Comparison of ENCODE assay signal across 30 cellular contexts in the genomic region with DNA sequence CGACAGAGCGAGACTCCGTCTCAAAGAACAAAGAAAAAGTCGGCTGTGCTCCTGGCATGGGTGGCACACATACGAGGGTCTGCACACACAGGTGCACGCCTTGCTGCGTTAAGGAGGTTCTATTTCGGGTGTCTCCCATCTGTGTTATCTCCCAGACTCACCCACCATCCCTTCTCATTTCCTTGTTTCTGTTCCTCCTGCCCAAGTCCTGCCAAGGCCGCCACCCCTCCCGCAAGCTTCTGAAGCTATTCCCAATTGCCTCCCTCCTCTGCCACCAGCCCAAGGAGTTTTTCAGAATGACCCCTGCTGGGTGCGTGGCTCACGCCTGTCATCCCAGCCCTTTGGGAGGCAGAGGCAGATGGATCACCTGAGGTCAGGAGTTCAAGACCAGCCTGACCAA. TPM values are rescaled to one million over a fixed set of nuclear protein-coding genes. Genes with fewer than 3 reads are reported as not detected.
DNase-seq lines count a peak whose midpoint lies in the region; ATAC-seq and TF ChIP-seq lines count a peak whose summit lies in the region.
"Had no signal": no experiment of that assay in that cellular context is flagged by ENCODE, and none has a peak within 500 bp of the region (broad histone marks: within the 10 kb centered on the region; RNA-seq: fewer than 3 reads in every experiment).

No MANE protein-coding gene starts in this region.

- H3K9me3 Mint-ChIP-seq in stimulated activated memory B cell treated with anti-CD40 and anti-IgM and Interleukin-4, amounts not matched to agents 10 μg/mL and 1 μg/mL and 100 μg/mL, for 72 hours, result no peaks in the 10 kb centered on the region
- H3K9me3 Mint-ChIP-seq: activated naive CD8-positive, alpha-beta T cell treated with anti-CD3 and anti-CD28 coated beads, Interleukin-2, amount 10 ng/mL, durations not matched to agents 7 days and 5 days; CD4-positive, CD25-positive, alpha-beta regulatory T cell; natural killer cell; T-cell; WTC11 had no signal

- H3K36me3 Mint-ChIP-seq in stimulated activated memory B cell treated with anti-CD40 and anti-IgM and Interleukin-4, amounts not matched to agents 10 μg/mL and 1 μg/mL and 100 μg/mL, for 72 hours, result no peaks in the 10 kb centered on the region
- H3K36me3 Mint-ChIP-seq: activated naive CD8-positive, alpha-beta T cell treated with anti-CD3 and anti-CD28 coated beads, Interleukin-2, amount 10 ng/mL, durations not matched to agents 7 days and 5 days; CD4-positive, CD25-positive, alpha-beta regulatory T cell; natural killer cell; T-cell; WTC11 had no signal

- H3K4me3 ChIP-seq in DOHH2 (ENCODE audit: low read length), result peak overlapping the region; percentile 41
- no peak overlapping the region for H3K4me3 ChIP-seq in OCI-LY7 (ENCODE audit: low read depth, low read length, poor library complexity, severe bottlenecking)
- H3K4me3 ChIP-seq: lung, transverse colon had no signal

- H3K4me2 ChIP-seq in DOHH2 (ENCODE audit: low read length) (peak overlapping the region; percentile 60), OCI-LY7 (ENCODE audit: low read length) (peak overlapping the region; percentile 64)

- H3K9me3 ChIP-seq in DOHH2 (ENCODE audit: control insufficient read depth, insufficient read depth, low read length) (no peaks in the 10 kb centered on the region), OCI-LY7 (ENCODE audit: low read length) (no peaks in the 10 kb centered on the region)
- H3K9me3 ChIP-seq: transverse colon had no signal

- peak overlapping the region; percentile 51; the same call in 1 of the 2 replicates for H2AFZ ChIP-seq in OCI-LY7 (ENCODE audit: low read length)

- H3K4me1 ChIP-seq in DOHH2 (ENCODE audit: control insufficient read depth, low read length) (peaks cover 61% of the 10 kb centered on the region), OCI-LY7 (ENCODE audit: insufficient read depth, low read length, poor library complexity, severe bottlenecking) (peaks cover 35% of the 10 kb centered on the region)

- POLR2A ChIA-PET in OCI-LY7 (lab: Charles Lee), result no interaction called here

- peaks cover 22% of the 10 kb centered on the region for H3K4me1 Mint-ChIP-seq in stimulated activated memory B cell treated with anti-CD40 and anti-IgM and Interleukin-4, amounts not matched to agents 10 μg/mL and 1 μg/mL and 100 μg/mL, for 72 hours
- H3K4me1 Mint-ChIP-seq: activated naive CD8-positive, alpha-beta T cell treated with anti-CD3 and anti-CD28 coated beads, Interleukin-2, amount 10 ng/mL, durations not matched to agents 7 days and 5 days; CD4-positive, CD25-positive, alpha-beta regulatory T cell; natural killer cell had no signal

- DNase-seq in OCI-LY7 (ENCODE audit: low spot score) (peak; percentile 63), Kasumi-1 (lab: John Stamatoyannopoulos, UW) (no peak), activated gamma-delta T cell (lab: John Stamatoyannopoulos, UW) (no peak)
- DNase-seq: activated CD4-positive, alpha-beta T cell treated with anti-CD3 and anti-CD28 coated beads, Interleukin-2, amount 10 ng/mL, durations not matched to agents 7 days and 5 days; activated effector memory CD4-positive, alpha-beta T cell treated with Interleukin-2 at 50 U/mL for 16 hours; activated naive CD8-positive, alpha-beta T cell treated with anti-CD3 and anti-CD28 coated beads, Interleukin-2, amount 10 ng/mL, durations not matched to agents 7 days and 5 days; activated T-cell treated with anti-CD3 and anti-CD28 coated beads, Interleukin-2, amount 50 U/mL, for 1 hour; aorta; CD4-positive, CD25-positive, alpha-beta regulatory T cell; DND-41; HCEC 1CT; IMR-90; left cardiac atrium; natural killer cell; NCI-H1092 treated with DMSO at 0.1 percent for 48 hours; NCI-H1930; NCI-H526; NK-92 treated with Interleukin-12 subunit alpha and Interleukin-12 subunit beta, amount 100 ng/mL, for 24 hours; occipital lobe; stimulated activated CD4-positive, alpha-beta T cell treated with anti-CD3 and anti-CD28 coated beads, Interleukin-4, amount 100 ng/mL, for 24 hours; T-cell; transverse colon had no signal

- CTCF ChIA-PET in OCI-LY7 (lab: Charles Lee; ENCODE audit: unreplicated experiment), result no interaction called here

- H3K27me3 ChIP-seq in DOHH2 (ENCODE audit: control insufficient read depth, low read length), result no peaks in the 10 kb centered on the region
- H3K27me3 ChIP-seq: transverse colon had no signal

- no peak overlapping the region for H3K27ac Mint-ChIP-seq in stimulated activated memory B cell treated with anti-CD40 and anti-IgM and Interleukin-4, amounts not matched to agents 10 μg/mL and 1 μg/mL and 100 μg/mL, for 72 hours
- H3K27ac Mint-ChIP-seq: activated CD4-positive, alpha-beta T cell treated with anti-CD3 and anti-CD28 coated beads, Interleukin-2, amount 10 ng/mL, durations not matched to agents 7 days and 5 days; activated naive CD8-positive, alpha-beta T cell treated with anti-CD3 and anti-CD28 coated beads, Interleukin-2, amount 10 ng/mL, durations not matched to agents 7 days and 5 days; CD4-positive, CD25-positive, alpha-beta regulatory T cell; natural killer cell; WTC11 had no signal

- H3K4me3 Mint-ChIP-seq in stimulated activated memory B cell treated with anti-CD40 and anti-IgM and Interleukin-4, amounts not matched to agents 10 μg/mL and 1 μg/mL and 100 μg/mL, for 72 hours, result no peak overlapping the region
- H3K4me3 Mint-ChIP-seq: activated CD4-positive, alpha-beta T cell treated with anti-CD3 and anti-CD28 coated beads, Interleukin-2, amount 10 ng/mL, durations not matched to agents 7 days and 5 days; activated naive CD8-positive, alpha-beta T cell treated with anti-CD3 and anti-CD28 coated beads, Interleukin-2, amount 10 ng/mL, durations not matched to agents 7 days and 5 days; CD4-positive, CD25-positive, alpha-beta regulatory T cell; natural killer cell; T-cell; WTC11 had no signal

- H3K9me2 ChIP-seq in DOHH2 (replicated peaks; ENCODE audit: control insufficient read depth, low read length), result no peaks in the 10 kb centered on the region
- H3K9me2 ChIP-seq in OCI-LY7 (ENCODE audit: insufficient read depth, low read length), result no peaks in the 10 kb centered on the region

- H3K36me3 ChIP-seq in DOHH2 (ENCODE audit: control insufficient read depth, low read length) (no peaks in the 10 kb centered on the region), OCI-LY7 (ENCODE audit: insufficient read depth, low read length) (no peaks in the 10 kb centered on the region)
- H3K36me3 ChIP-seq: transverse colon had no signal

- BruUV-seq in OCI-LY7 (replicated peaks; lab: Mats Ljungman, UMichigan), result no TSS peak

- H3K27me3 Mint-ChIP-seq in stimulated activated memory B cell treated with anti-CD40 and anti-IgM and Interleukin-4, amounts not matched to agents 10 μg/mL and 1 μg/mL and 100 μg/mL, for 72 hours, result peaks cover 34% of the 10 kb centered on the region

- no peaks in the 10 kb centered on the region for H3K79me2 ChIP-seq in DOHH2 (ENCODE audit: control insufficient read depth, low read length)
- H3K79me2 ChIP-seq in OCI-LY7 (ENCODE audit: insufficient read depth, low read depth, low read length), result no peaks in the 10 kb centered on the region

- H3K27ac ChIP-seq in DOHH2 (ENCODE audit: low read depth, low read length), result peak overlapping the region; percentile 78
- H3K27ac ChIP-seq in OCI-LY7 (ENCODE audit: low read depth, low read length, poor library complexity, severe bottlenecking), result peak overlapping the region; percentile 18
- H3K27ac ChIP-seq: transverse colon had no signal

- peak; percentile 29 for ATAC-seq in GM21447 (IDR thresholded peaks at IDR 0.05; ENCODE audit: unreplicated experiment)
- ATAC-seq in stimulated activated memory B cell treated with anti-CD40 and anti-IgM and Interleukin-4, amounts not matched to agents 10 μg/mL and 1 μg/mL and 100 μg/mL, for 72 hours, result peak; percentile 67
- ATAC-seq in GM18520 (IDR thresholded peaks at IDR 0.05; ENCODE audit: unreplicated experiment), result no peak
- ATAC-seq: left cardiac atrium, natural killer cell, T-cell, WTC11 had no signal

- intact Hi-C loops in OCI-LY7 (cut with micrococcal nuclease; ENCODE audit: unreplicated experiment), result no loop called here

- TF ChIP-seq CTCF in DOHH2 (IDR thresholded peaks at IDR 0.05; ENCODE audit: low read depth, low read length, poor library complexity, severe bottlenecking) (no peak), OCI-LY7 (conservative IDR thresholded peaks at IDR 0.05; ENCODE audit: low read length) (no peak)

- H3F3A ChIP-seq in DOHH2 (ENCODE audit: control insufficient read depth, insufficient read depth), result peaks cover 9% of the 10 kb centered on the region

- H4K20me1 ChIP-seq in DOHH2 (ENCODE audit: control insufficient read depth, insufficient read depth, low read depth, low read length) (no peaks in the 10 kb centered on the region), OCI-LY7 (ENCODE audit: insufficient read depth, low read length) (no peaks in the 10 kb centered on the region)

RNA-seq across cellular contexts. Expression of gene IL3RA, which starts 6.0 kb away (rescaled TPM):
- total RNA-seq in OCI-LY7 (2014; rRNA removed; shearing (Covaris generic)), result not detected in 2 replicates
- not detected in 2 replicates for total RNA-seq in OCI-LY7 (2022)
- total RNA-seq: bronchial epithelial cell, IMR-90, RPMI7951 had no signal
